In genomic region chr3:53161345-53161819, GRCh38 we compare ENCODE assay signal across 2 cellular contexts.
TF ChIP-seq lines count a peak whose summit lies in the region.

No MANE protein-coding gene starts in this region.

TF ChIP-seq in GM12878, 131 proteins besides CTCF, POLR2A, EP300 and RAD21 (continued from another document and continues in another):
- TF ChIP-seq ZNF592 (IDR thresholded peaks at IDR 0.05), result no peak
- peak; percentile 54; the same call in 1 of the 2 replicates for TF ChIP-seq EED (IDR thresholded peaks at IDR 0.05; ENCODE audit: low read depth)
- TF ChIP-seq ZSCAN29 (IDR thresholded peaks at IDR 0.05), result peak; percentile 42; the same call in 1 of the 2 replicates
- peak; percentile 37 for TF ChIP-seq NBN (IDR thresholded peaks at IDR 0.05)
- peak; percentile 17 for TF ChIP-seq MLLT1 (IDR thresholded peaks at IDR 0.05)
- TF ChIP-seq E2F4 (IDR thresholded peaks at IDR 0.05; ENCODE audit: low read depth, low read length), result no peak
- TF ChIP-seq POLR2AphosphoS5 (IDR thresholded peaks at IDR 0.05; ENCODE audit: low read length), result peak; percentile 35; the same call in 1 of the 2 replicates
- peak; percentile 54; the same call in 1 of the 2 replicates for TF ChIP-seq HDGF (IDR thresholded peaks at IDR 0.05)
- TF ChIP-seq RUNX3 (IDR thresholded peaks at IDR 0.05; ENCODE audit: low read length), result peak; percentile 54
- TF ChIP-seq GATAD2B (conservative IDR thresholded peaks at IDR 0.05; ENCODE audit: low read depth), result peak; percentile 25
- TF ChIP-seq CREB1 (IDR thresholded peaks at IDR 0.05; ENCODE audit: low read depth), result 0 out of 2 replicates have a peak, but pooled peaks have one; percentile 3
- peak; percentile 26; the same call in 1 of the 2 replicates for TF ChIP-seq RB1 (IDR thresholded peaks at IDR 0.05; ENCODE audit: borderline replicate concordance)
- TF ChIP-seq IRF4 (IDR thresholded peaks at IDR 0.05; ENCODE audit: low read depth, low read length), result no peak
- TF ChIP-seq ZNF207 (IDR thresholded peaks at IDR 0.05; ENCODE audit: borderline replicate concordance), result no peak
- TF ChIP-seq NR2F1 (conservative IDR thresholded peaks at IDR 0.05), result peak; percentile 46
- TF ChIP-seq BCLAF1 (IDR thresholded peaks at IDR 0.05), result 0 out of 2 replicates have a peak, but pooled peaks have one; percentile 16
- no peak for TF ChIP-seq GABPA (IDR thresholded peaks at IDR 0.05; ENCODE audit: low read depth)

TF ChIP-seq in HepG2, 621 proteins besides CTCF, POLR2A, EP300 and RAD21 (continued from another document and continues in another):
- TF ChIP-seq DBP (CRISPR knock-in tag; IDR thresholded peaks at IDR 0.05; ENCODE audit: not compliant biosample characterization), result no peak
- TF ChIP-seq ZNF576 (CRISPR knock-in tag; IDR thresholded peaks at IDR 0.05), result no peak
- no peak for TF ChIP-seq PREB (CRISPR knock-in tag; IDR thresholded peaks at IDR 0.05)
- no peak for TF ChIP-seq DMAP1 (CRISPR knock-in tag; IDR thresholded peaks at IDR 0.05)
- TF ChIP-seq JUND (CRISPR knock-in tag; IDR thresholded peaks at IDR 0.05), result no peak
- no peak for TF ChIP-seq ZNF354B (CRISPR knock-in tag; IDR thresholded peaks at IDR 0.05)
- TF ChIP-seq ZNF33B (CRISPR knock-in tag; IDR thresholded peaks at IDR 0.05), result no peak
- TF ChIP-seq KAT8 (CRISPR knock-in tag; IDR thresholded peaks at IDR 0.05), result no peak
- TF ChIP-seq NFYC (CRISPR knock-in tag; IDR thresholded peaks at IDR 0.05), result no peak
- TF ChIP-seq MAX (IDR thresholded peaks at IDR 0.05), result peak; percentile 11; the same call in 1 of the 2 replicates
- TF ChIP-seq ARNT2 (CRISPR knock-in tag; IDR thresholded peaks at IDR 0.05; ENCODE audit: low read depth), result peak; percentile 13; the same call in 1 of the 2 replicates
- TF ChIP-seq KLF11 (CRISPR knock-in tag; IDR thresholded peaks at IDR 0.05), result no peak
- no peak for TF ChIP-seq TIGD3 (CRISPR knock-in tag; IDR thresholded peaks at IDR 0.05; ENCODE audit: borderline replicate concordance)
- no peak for TF ChIP-seq ZNF749 (CRISPR knock-in tag; IDR thresholded peaks at IDR 0.05; ENCODE audit: borderline replicate concordance)
- no peak for TF ChIP-seq MBNL3 (CRISPR knock-in tag; conservative IDR thresholded peaks at IDR 0.05)
- no peak for TF ChIP-seq TEAD2 (CRISPR knock-in tag; IDR thresholded peaks at IDR 0.05)
- no peak for TF ChIP-seq ZUFSP (CRISPR knock-in tag; IDR thresholded peaks at IDR 0.05; ENCODE audit: borderline replicate concordance)
- no peak for TF ChIP-seq ARID5B (CRISPR knock-in tag; IDR thresholded peaks at IDR 0.05)
- TF ChIP-seq TBX2 (CRISPR knock-in tag; IDR thresholded peaks at IDR 0.05; ENCODE audit: borderline replicate concordance), result no peak
- TF ChIP-seq ZNF367 (CRISPR knock-in tag; IDR thresholded peaks at IDR 0.05; ENCODE audit: borderline replicate concordance), result no peak
- TF ChIP-seq RBAK (CRISPR knock-in tag; IDR thresholded peaks at IDR 0.05), result no peak
- no peak for TF ChIP-seq SALL1 (CRISPR knock-in tag; IDR thresholded peaks at IDR 0.05)
- TF ChIP-seq ZNF232 (CRISPR knock-in tag; IDR thresholded peaks at IDR 0.05; ENCODE audit: borderline replicate concordance), result no peak
- no peak for TF ChIP-seq PTBP1 (IDR thresholded peaks at IDR 0.05; ENCODE audit: low read depth, low read length, poor library complexity, severe bottlenecking)
- no peak for TF ChIP-seq REPIN1 (CRISPR knock-in tag; IDR thresholded peaks at IDR 0.05; ENCODE audit: borderline replicate concordance, low read depth)
- no peak for TF ChIP-seq ZNF713 (CRISPR knock-in tag; IDR thresholded peaks at IDR 0.05)
- no peak for TF ChIP-seq JDP2 (CRISPR knock-in tag; IDR thresholded peaks at IDR 0.05; ENCODE audit: borderline replicate concordance)
- TF ChIP-seq ZNF143 (CRISPR knock-in tag; IDR thresholded peaks at IDR 0.05), result no peak
- no peak for TF ChIP-seq HHEX (CRISPR knock-in tag; IDR thresholded peaks at IDR 0.05)
- no peak for TF ChIP-seq GPBP1L1 (CRISPR knock-in tag; IDR thresholded peaks at IDR 0.05)
- TF ChIP-seq ZMAT5 (CRISPR knock-in tag; IDR thresholded peaks at IDR 0.05; ENCODE audit: borderline replicate concordance, low read depth), result no peak
- TF ChIP-seq ZNF343 (CRISPR knock-in tag; IDR thresholded peaks at IDR 0.05), result no peak
- 0 out of 2 replicates have a peak, but pooled peaks have one; percentile 1 for TF ChIP-seq SIN3A (IDR thresholded peaks at IDR 0.05; ENCODE audit: borderline replicate concordance, low read depth, low read length)
- TF ChIP-seq JARID2 (CRISPR knock-in tag; IDR thresholded peaks at IDR 0.05; ENCODE audit: insufficient replicate concordance), result no peak
- TF ChIP-seq ZEB1 (IDR thresholded peaks at IDR 0.05; ENCODE audit: insufficient replicate concordance, low read depth), result no peak
- TF ChIP-seq PRDM4 (CRISPR knock-in tag; IDR thresholded peaks at IDR 0.05; ENCODE audit: borderline replicate concordance), result no peak
- no peak for TF ChIP-seq HDAC1 (CRISPR knock-in tag; IDR thresholded peaks at IDR 0.05)
